Comparison of ENCODE assay signal across 21 cellular contexts in genomic region chr3:85790445-85791030, GRCh38.
DNase-seq lines count a peak whose midpoint lies in the region; TF ChIP-seq lines count a peak whose summit lies in the region.
"Had no signal": no experiment of that assay in that cellular context is flagged by ENCODE, and none has a peak within 500 bp of the region (broad histone marks: within the 10 kb centered on the region; RNA-seq: fewer than 3 reads in every experiment).

No MANE protein-coding gene starts in this region.

- no peak overlapping the region for H3K4me3 Mint-ChIP-seq in neural progenitor cell
- H3K4me3 Mint-ChIP-seq in activated CD4-positive, alpha-beta memory T cell treated with anti-CD3 and anti-CD28 coated beads for 36 hours, result no peak overlapping the region
- H3K4me3 Mint-ChIP-seq: HFFc6 had no signal

- H4K20me1 ChIP-seq in neural progenitor cell (ENCODE audit: low read depth), result no peaks in the 10 kb centered on the region

- H3K27me3 ChIP-seq in neural progenitor cell, result no peaks in the 10 kb centered on the region

- no peaks in the 10 kb centered on the region for H3K4me1 Mint-ChIP-seq in neural progenitor cell
- H3K4me1 Mint-ChIP-seq in activated CD4-positive, alpha-beta memory T cell treated with anti-CD3 and anti-CD28 coated beads for 36 hours (ENCODE audit: low read depth), result no peaks in the 10 kb centered on the region

- no peaks in the 10 kb centered on the region for H3K9me3 Mint-ChIP-seq in neural progenitor cell
- peaks cover 11% of the 10 kb centered on the region for H3K9me3 Mint-ChIP-seq in activated CD4-positive, alpha-beta memory T cell treated with anti-CD3 and anti-CD28 coated beads for 36 hours

- CTCF ChIA-PET in activated CD4-positive, alpha-beta memory T cell treated with anti-CD3 and anti-CD28 coated beads for 36 hours (lab: Charles Lee), result no interaction called here

- no peak overlapping the region for H2AFZ ChIP-seq in neural progenitor cell (replicated peaks)

- H3K9ac ChIP-seq in neural progenitor cell, result no peak overlapping the region

- H3K4me1 ChIP-seq in neural progenitor cell, result no peaks in the 10 kb centered on the region

- H3K27ac ChIP-seq in neural progenitor cell, result no peak overlapping the region
- H3K27ac ChIP-seq: 22Rv1, C4-2B had no signal

- no peaks in the 10 kb centered on the region for H3K9me3 ChIP-seq in neural progenitor cell (ENCODE audit: low read depth)

- H3K36me3 Mint-ChIP-seq in neural progenitor cell, result no peaks in the 10 kb centered on the region
- no peaks in the 10 kb centered on the region for H3K36me3 Mint-ChIP-seq in activated CD4-positive, alpha-beta memory T cell treated with anti-CD3 and anti-CD28 coated beads for 36 hours

- no peaks in the 10 kb centered on the region for H3K79me2 ChIP-seq in neural progenitor cell (ENCODE audit: low read depth)

- peak; percentile 57 for DNase-seq in DMS 273 (lab: John Stamatoyannopoulos, UW; ENCODE audit: unreplicated experiment)
- no peak for DNase-seq in DMS 273 treated with DMSO at 0.1 percent for 48 hours (lab: John Stamatoyannopoulos, UW)
- peak; percentile 51 for DNase-seq in NCI-H1092 treated with DMSO at 0.1 percent for 48 hours (lab: John Stamatoyannopoulos, UW)
- DNase-seq in cerebellum (ENCODE audit: low spot score), result peak; percentile 55
- peak; percentile 1 for DNase-seq in neural progenitor cell (ENCODE audit: low spot score)
- no peak for DNase-seq in NCI-H1694 (lab: John Stamatoyannopoulos, UW)
- DNase-seq in NCI-H2196 (lab: John Stamatoyannopoulos, UW; ENCODE audit: unreplicated experiment), result no peak
- no peak for DNase-seq in activated CD4-positive, alpha-beta memory T cell treated with anti-CD3 and anti-CD28 coated beads for 36 hours
- DNase-seq: AML-193, GF-D8, HFFc6, NCI-H1105 treated with DMSO at 0.1 percent for 48 hours, NCI-H187, NCI-H2171 treated with DMSO at 0.1 percent for 48 hours, NCI-H774, PC-3, RPMI8226, SIG-M5 had no signal

- H3K4me3 ChIP-seq in neural progenitor cell, result no peak overlapping the region
- H3K4me3 ChIP-seq: K562 had no signal

- intact Hi-C loops in activated CD4-positive, alpha-beta memory T cell treated with anti-CD3 and anti-CD28 coated beads for 36 hours (cut with micrococcal nuclease), result no loop called here

- no peak for TF ChIP-seq CTCF in neural progenitor cell (IDR thresholded peaks at IDR 0.05)

- H3K4me2 ChIP-seq in neural progenitor cell, result no peak overlapping the region

- no peaks in the 10 kb centered on the region for H3K36me3 ChIP-seq in neural progenitor cell

- POLR2A ChIA-PET in activated CD4-positive, alpha-beta memory T cell treated with anti-CD3 and anti-CD28 coated beads for 36 hours (lab: Charles Lee), result no interaction called here

- no peaks in the 10 kb centered on the region for H3K27me3 Mint-ChIP-seq in neural progenitor cell (ENCODE audit: insufficient read depth, low read depth)
- no peaks in the 10 kb centered on the region for H3K27me3 Mint-ChIP-seq in activated CD4-positive, alpha-beta memory T cell treated with anti-CD3 and anti-CD28 coated beads for 36 hours

- no peaks in the 10 kb centered on the region for H3F3A ChIP-seq in neural progenitor cell (ENCODE audit: low read depth)

- H3K27ac Mint-ChIP-seq in neural progenitor cell, result no peak overlapping the region
- H3K27ac Mint-ChIP-seq in activated CD4-positive, alpha-beta memory T cell treated with anti-CD3 and anti-CD28 coated beads for 36 hours, result no peak overlapping the region
- H3K27ac Mint-ChIP-seq: HFFc6 had no signal

Comparison
In these comparisons a context has a peak if more than half of its experiments do, and no peak if none do; other contexts are left out.
1. DNase-seq: peak in DMS 273 (single experiment), NCI-H1092 treated with DMSO at 0.1 percent for 48 hours (single experiment), cerebellum (single experiment) and neural progenitor cell (single experiment); none in DMS 273 treated with DMSO at 0.1 percent for 48 hours (single experiment), NCI-H1694 (single experiment), NCI-H2196 (single experiment) and activated CD4-positive, alpha-beta memory T cell treated with anti-CD3 and anti-CD28 coated beads for 36 hours (single experiment).